Comparison of ENCODE assay signal across 10 cellular contexts in genomic region chr14:68564236-68564825, GRCh38.
A peak's percentile ranks its signal among the peaks of the same experiment; 100 is the strongest.
DNase-seq lines count a peak whose midpoint lies in the region; ATAC-seq, FAIRE-seq and TF ChIP-seq lines count a peak whose summit lies in the region.
"Had no signal": no experiment of that assay in that cellular context is flagged by ENCODE, and none has a peak within 500 bp of the region (broad histone marks: within the 10 kb centered on the region; RNA-seq: fewer than 3 reads in every experiment).

No MANE protein-coding gene starts in this region.

- H3K27me3 ChIP-seq in adrenal gland = no peaks in the 10 kb centered on the region
- no peaks in the 10 kb centered on the region for H3K27me3 ChIP-seq in rectal smooth muscle tissue (ENCODE audit: control insufficient read depth, insufficient read depth, low read length)

- H3K27ac ChIP-seq in A549 = peak overlapping the region; percentile 62 to 68; a peak in 4 of 6 replicates
- H3K27ac ChIP-seq in adrenal gland = peak overlapping the region in 3 of 5 donors; percentile 27 to 81 (median 52)
- H3K27ac ChIP-seq in rectal smooth muscle tissue (ENCODE audit: low read depth, low read length) = peak overlapping the region; percentile 4

- no peak overlapping the region for H3K9ac ChIP-seq in rectal smooth muscle tissue (ENCODE audit: low read length)

- TF ChIP-seq CTCF in A549 (IDR thresholded peaks at IDR 0.05) (no peak), adrenal gland (IDR thresholded peaks at IDR 0.05) (no peak)

- TF ChIP-seq EP300 in A549 (IDR thresholded peaks at IDR 0.05) = no peak

- no peak for FAIRE-seq in A549 (lab: Jason Lieb, UNC)

- intact Hi-C loops in adrenal gland (cut with DNase I) = no loop called here

- H3K36me3 ChIP-seq in adrenal gland (replicated peaks in 1 of 2) = no peaks in the 10 kb centered on the region
- no peaks in the 10 kb centered on the region for H3K36me3 ChIP-seq in rectal smooth muscle tissue (ENCODE audit: control insufficient read depth, insufficient read depth, low read length)

- no peak overlapping the region for H3K4me2 ChIP-seq in A549

- TF ChIP-seq RAD21 in A549 (conservative IDR thresholded peaks at IDR 0.05 in 1 of 2, IDR thresholded peaks at IDR 0.05 in 1 of 2) = no peak

- POLR2A ChIA-PET in A549 (lab: Yijun Ruan, JAX) = no interaction called here

- CTCF ChIA-PET in A549 (lab: Yijun Ruan, JAX) = no interaction called here

- H3K9me3 ChIP-seq in A549 = no peaks in the 10 kb centered on the region
- H3K9me3 ChIP-seq in adrenal gland (replicated peaks in 1 of 3) = no peaks in the 10 kb centered on the region

- no peak for ATAC-seq in A549
- no peak for ATAC-seq in HG02870 (IDR thresholded peaks at IDR 0.05; ENCODE audit: unreplicated experiment)
- no peak for ATAC-seq in GM21515 (IDR thresholded peaks at IDR 0.05; ENCODE audit: unreplicated experiment)
- ATAC-seq: activated CD8-positive, alpha-beta T cell treated with anti-CD3 and anti-CD28 coated beads for 36 hours had no signal

- H3K4me1 ChIP-seq in A549 (peaks cover 26% of the 10 kb centered on the region), adrenal gland (replicated peaks in 1 of 2) (peaks cover 11 to 51% of the 10 kb centered on the region in 2 donors), rectal smooth muscle tissue (ENCODE audit: control insufficient read depth, insufficient read depth, low read length) (peaks cover 19% of the 10 kb centered on the region)

- WGBS in A549 (ENCODE audit: missing lambda C conversion rate) = 92% methylated on average over 18 of the region's 18 CpGs
- 84 to 89% (median 88%) methylated on average over 12 to 18 of the region's 18 CpGs for WGBS in adrenal gland, 4 donors

- TF ChIP-seq POLR2A in A549 (IDR thresholded peaks at IDR 0.05; ENCODE audit: low read length) = no peak
- TF ChIP-seq POLR2A in adrenal gland (IDR thresholded peaks at IDR 0.05) = no peak

- H3K4me3 ChIP-seq in A549 = no peak overlapping the region
- H3K4me3 ChIP-seq in adrenal gland = no peak overlapping the region
- no peak overlapping the region for H3K4me3 ChIP-seq in rectal smooth muscle tissue (ENCODE audit: low read length)

- DNase-seq in A549 (ENCODE audit: low read depth in 1 of 2, low spot score in 1 of 2) = no peak
- no peak for DNase-seq in adrenal gland
- DNase-seq in left kidney (ENCODE audit: low read depth, low spot score) = peak; percentile 52
- no peak for DNase-seq in stimulated activated CD4-positive, alpha-beta T cell treated with anti-CD3 and anti-CD28 coated beads, Interleukin-4, amount 100 ng/mL, for 24 hours
- no peak for DNase-seq in OCI-M1 (lab: John Stamatoyannopoulos, UW)
- DNase-seq: NCI-H526 had no signal

TF ChIP-seq in A549, 52 proteins besides CTCF, POLR2A, EP300 and RAD21:
- no peak for TF ChIP-seq KDM1A (IDR thresholded peaks at IDR 0.05; ENCODE audit: low read depth)
- no peak for TF ChIP-seq POLR2AphosphoS2 (conservative IDR thresholded peaks at IDR 0.05; ENCODE audit: low read length)
- TF ChIP-seq EHMT2 (IDR thresholded peaks at IDR 0.05; ENCODE audit: low read depth) = no peak
- TF ChIP-seq ZNF302 (CRISPR knock-in tag; IDR thresholded peaks at IDR 0.05) = no peak
- TF ChIP-seq ZFP36 (IDR thresholded peaks at IDR 0.05; ENCODE audit: borderline replicate concordance, partially characterized antibody) = no peak
- TF ChIP-seq HES2 (IDR thresholded peaks at IDR 0.05) = no peak
- no peak for TF ChIP-seq NPAS2 (CRISPR knock-in tag; IDR thresholded peaks at IDR 0.05; ENCODE audit: borderline replicate concordance)
- TF ChIP-seq HOXB5 (CRISPR knock-in tag; IDR thresholded peaks at IDR 0.05) = no peak
- TF ChIP-seq NR3C1 (IDR thresholded peaks at IDR 0.05) = no peak
- no peak for TF ChIP-seq HOXB13 (CRISPR knock-in tag; IDR thresholded peaks at IDR 0.05; ENCODE audit: low read depth)
- TF ChIP-seq PBX3 (IDR thresholded peaks at IDR 0.05) = no peak
- no peak for TF ChIP-seq RCOR1 (IDR thresholded peaks at IDR 0.05; ENCODE audit: low read depth, low read length)
- TF ChIP-seq REST (IDR thresholded peaks at IDR 0.05) = no peak
- TF ChIP-seq EHF (CRISPR knock-in tag; IDR thresholded peaks at IDR 0.05) = no peak

Comparison
In these comparisons a context has a peak if more than half of its experiments do, and no peak if none do; other contexts are left out.
1. H3K27ac ChIP-seq: peak in every context shown above with its lines; median percentile 65 in A549; 52 in adrenal gland; 4 in rectal smooth muscle tissue.